17 cellular contexts compared by ENCODE assay signal in the genomic region with DNA sequence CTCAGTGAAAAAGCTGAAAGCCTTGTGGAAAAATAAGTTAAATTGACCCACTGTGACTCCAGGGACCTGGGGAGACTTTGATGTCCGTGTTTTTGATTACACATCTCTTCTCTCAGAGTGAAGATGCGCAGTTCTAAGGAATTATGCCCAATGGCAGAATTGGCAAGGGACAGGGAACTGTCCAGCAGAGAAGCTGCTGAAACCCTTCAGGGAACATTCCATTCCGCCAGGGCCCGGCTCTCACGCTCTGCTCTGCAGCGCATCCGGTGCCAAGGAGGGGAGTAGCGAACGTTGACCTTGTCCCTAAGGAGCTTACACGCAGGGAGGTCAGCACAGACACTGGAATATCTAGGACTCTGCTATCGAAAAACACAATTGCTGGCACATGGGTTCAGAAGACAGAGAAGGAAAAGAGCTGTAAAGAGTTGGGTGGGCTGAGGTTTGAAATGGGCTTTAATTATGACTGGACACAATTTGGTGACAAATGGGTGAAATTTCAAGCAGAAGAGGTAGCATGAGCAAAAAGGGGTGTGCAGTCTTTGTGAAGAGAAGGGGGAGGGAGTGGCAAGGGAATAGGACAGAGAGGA.
A peak's percentile ranks its signal among the peaks of the same experiment; 100 is the strongest.
DNase-seq lines count a peak whose midpoint lies in the region; ATAC-seq, FAIRE-seq and TF ChIP-seq lines count a peak whose summit lies in the region.
"Had no signal": no experiment of that assay in that cellular context is flagged by ENCODE, and none has a peak within 500 bp of the region (broad histone marks: within the 10 kb centered on the region; RNA-seq: fewer than 3 reads in every experiment).

No MANE protein-coding gene starts in this region.

- peaks cover 42% of the 10 kb centered on the region for H3K27me3 Mint-ChIP-seq in activated T-helper 17 cell treated with anti-CD3 and anti-CD28 coated beads, Interleukin-2, amount 50 U/mL, for 72 hours
- H3K27me3 Mint-ChIP-seq in HFFc6 (ENCODE audit: insufficient read depth) = peaks cover under 1% of the 10 kb centered on the region; the same call in 1 of the 2 replicates

- H3K4me1 ChIP-seq in cardiac muscle cell (ENCODE audit: low read depth) = no peaks in the 10 kb centered on the region
- H3K4me1 ChIP-seq in right atrium auricular region = no peaks in the 10 kb centered on the region
- H3K4me1 ChIP-seq: prostate gland, vagina had no signal

- no peaks in the 10 kb centered on the region for H3K9me3 Mint-ChIP-seq in activated T-helper 17 cell treated with anti-CD3 and anti-CD28 coated beads, Interleukin-2, amount 50 U/mL, for 72 hours
- peaks cover 60% of the 10 kb centered on the region for H3K9me3 Mint-ChIP-seq in HFFc6

- H3K27ac ChIP-seq in cardiac muscle cell = no peak overlapping the region
- no peak overlapping the region for H3K27ac ChIP-seq in right atrium auricular region
- H3K27ac ChIP-seq: prostate gland, vagina had no signal

- DNase-seq in cardiac muscle cell (ENCODE audit: low read depth in 1 of 2, low spot score in 1 of 2) (peak; percentile 0 to 85), right atrium auricular region (ENCODE audit: low spot score) (no peak), RKO (ENCODE audit: low spot score) (peak; percentile 9), islet precursor cell (peak; percentile 79), urothelium cell line (ENCODE audit: low spot score) (peak; percentile 29), HFFc6 (no peak)
- DNase-seq: activated T-cell treated with anti-CD3 and anti-CD28 coated beads for 4 hours, amniotic stem cell, cortex of kidney, GOT3, NCI-H1105 treated with DMSO at 0.1 percent for 48 hours, NCI-H524 treated with DMSO at 0.1 percent for 48 hours had no signal

- no peak for TF ChIP-seq CTCF in cardiac muscle cell (IDR thresholded peaks at IDR 0.05; ENCODE audit: low read depth, low read length)
- TF ChIP-seq CTCF in right atrium auricular region (IDR thresholded peaks at IDR 0.05) = no peak
- TF ChIP-seq CTCF in HFFc6 (IDR thresholded peaks at IDR 0.05) = no peak

- no peak overlapping the region for H3K4me3 Mint-ChIP-seq in activated T-helper 17 cell treated with anti-CD3 and anti-CD28 coated beads, Interleukin-2, amount 50 U/mL, for 72 hours
- no peak overlapping the region for H3K4me3 Mint-ChIP-seq in HFFc6

- FAIRE-seq in urothelium cell line (lab: Jason Lieb, UNC) = no peak
- FAIRE-seq: TTC549 had no signal

- ATAC-seq in activated T-helper 17 cell treated with anti-CD3 and anti-CD28 coated beads, Interleukin-2, amount 50 U/mL, for 72 hours (replicated peaks) = no peak
- no peak for ATAC-seq in HG03196 (IDR thresholded peaks at IDR 0.05; ENCODE audit: unreplicated experiment)

- H3K4me1 Mint-ChIP-seq in activated T-helper 17 cell treated with anti-CD3 and anti-CD28 coated beads, Interleukin-2, amount 50 U/mL, for 72 hours = no peaks in the 10 kb centered on the region
- no peaks in the 10 kb centered on the region for H3K4me1 Mint-ChIP-seq in HFFc6 (ENCODE audit: low read depth)

- H3K27me3 ChIP-seq in cardiac muscle cell (peaks cover 5% of the 10 kb centered on the region), right atrium auricular region (no peaks in the 10 kb centered on the region)
- H3K27me3 ChIP-seq: vagina had no signal

- H3K9me3 ChIP-seq in cardiac muscle cell (ENCODE audit: low read depth) (no peaks in the 10 kb centered on the region), right atrium auricular region (no peaks in the 10 kb centered on the region)
- H3K9me3 ChIP-seq: prostate gland, vagina had no signal

- no peak overlapping the region for H3K27ac Mint-ChIP-seq in activated T-helper 17 cell treated with anti-CD3 and anti-CD28 coated beads, Interleukin-2, amount 50 U/mL, for 72 hours
- no peak overlapping the region for H3K27ac Mint-ChIP-seq in HFFc6

- H3K36me3 Mint-ChIP-seq in activated T-helper 17 cell treated with anti-CD3 and anti-CD28 coated beads, Interleukin-2, amount 50 U/mL, for 72 hours (ENCODE audit: low read depth) = no peaks in the 10 kb centered on the region
- H3K36me3 Mint-ChIP-seq in HFFc6 (ENCODE audit: low read depth) = no peaks in the 10 kb centered on the region; the same call in 1 of the 2 replicates

- no peaks in the 10 kb centered on the region for H3K36me3 ChIP-seq in cardiac muscle cell
- H3K36me3 ChIP-seq in right atrium auricular region = no peaks in the 10 kb centered on the region
- H3K36me3 ChIP-seq: prostate gland, vagina had no signal

- H3K4me3 ChIP-seq in cardiac muscle cell = no peak overlapping the region
- H3K4me3 ChIP-seq in right atrium auricular region = no peak overlapping the region
- H3K4me3 ChIP-seq: prostate gland, vagina had no signal

Comparison
In these comparisons a context has a peak if more than half of its experiments do, and no peak if none do; other contexts are left out.
1. DNase-seq: peak in cardiac muscle cell (2 of 2), RKO (single experiment), islet precursor cell (single experiment) and urothelium cell line (single experiment); none in right atrium auricular region (single experiment) and HFFc6 (single experiment).